ENCODE assay signal across 26 cellular contexts in the genomic region with DNA sequence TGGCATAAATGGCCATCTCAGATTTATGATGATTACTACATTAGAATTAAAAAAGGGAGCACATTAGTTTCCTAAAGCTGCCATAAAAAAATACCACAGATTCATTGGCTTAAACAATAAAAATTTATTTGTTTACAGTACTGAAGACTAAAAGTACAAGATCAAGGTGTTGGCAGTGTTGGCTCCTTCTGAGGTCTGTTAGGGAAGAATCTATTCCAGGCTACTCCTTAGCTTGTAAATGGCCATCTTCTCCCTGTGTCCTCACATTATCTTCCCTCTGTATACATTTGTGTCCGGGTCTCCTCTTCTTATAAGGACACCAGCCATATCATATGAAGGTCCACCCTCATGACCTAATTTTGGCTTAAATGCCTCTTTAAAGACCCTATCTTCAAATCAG.
"Had no signal": no experiment of that assay in that cellular context is flagged by ENCODE, and none has a peak within 500 bp of the region (broad histone marks: within the 10 kb centered on the region; RNA-seq: fewer than 3 reads in every experiment).

No MANE protein-coding gene starts in this region.

- H3K36me3 ChIP-seq: stomach, suprapubic skin, thoracic aorta, thyroid gland, tibial artery, tibial nerve, transverse colon, upper lobe of left lung, upper lobe of right lung, uterus, vagina had no signal

- H3K27ac ChIP-seq: stomach, suprapubic skin, testis, thoracic aorta, thyroid gland, tibial artery, tibial nerve, transverse colon, upper lobe of left lung, upper lobe of right lung, uterus, vagina had no signal

- ATAC-seq: stimulated activated effector memory CD8-positive, alpha-beta T cell treated with anti-CD3 and anti-CD28 coated beads, Interleukin-12 subunit alpha, Interleukin-12 subunit beta, amount 100 ng/mL, for 72 hours; stimulated activated memory B cell treated with anti-CD40 and anti-IgM and Interleukin-4, amounts not matched to agents 10 μg/mL and 1 μg/mL and 100 μg/mL, for 72 hours; stimulated activated naive B cell treated with anti-CD40 and anti-IgM and Interleukin-4, amounts not matched to agents 10 μg/mL and 1 μg/mL and 100 μg/mL, for 72 hours; stimulated activated naive CD8-positive, alpha-beta T cell treated with anti-CD3 and anti-CD28 coated beads, Interleukin-15, amount 100 ng/mL, for 72 hours; stimulated activated naive CD8-positive, alpha-beta T cell treated with anti-CD3 and anti-CD28 coated beads, Interleukin-15, Interleukin-2, amounts not matched to agents 100 U/mL and 50 U/mL, for 24 hours; upper lobe of right lung had no signal

- DNase-seq: stimulated activated CD4-positive, alpha-beta T cell treated with anti-CD3 and anti-CD28 coated beads, Interleukin-2, amount 100 ng/mL, for 48 hours; stimulated activated CD4-positive, alpha-beta T cell treated with anti-CD3 and anti-CD28 coated beads, Interleukin-4, amount 100 ng/mL, for 1 hour; stimulated activated CD4-positive, alpha-beta T cell treated with anti-CD3 and anti-CD28 coated beads, Interleukin-4, amount 100 ng/mL, for 24 hours; stimulated activated CD4-positive, alpha-beta T cell treated with anti-CD3 and anti-CD28 coated beads, Interleukin-4, amount 100 ng/mL, for 4 hours; stimulated activated CD8-positive, alpha-beta memory T cell treated with anti-CD3 and anti-CD28 coated beads, Interleukin-4, amount 100 ng/mL, for 48 hours; stimulated activated naive B cell treated with anti-CD40 and anti-IgM and Interleukin-4, amounts not matched to agents 10 μg/mL and 1 μg/mL and 100 μg/mL, for 72 hours; stimulated activated naive CD4-positive, alpha-beta T cell; stimulated activated naive CD4-positive, alpha-beta T cell treated with Interleukin-2 at 50 U/mL for 16 hours; stimulated activated naive CD8-positive, alpha-beta T cell treated with anti-CD3 and anti-CD28 coated beads, Interleukin-15, amount 100 ng/mL, for 72 hours; stimulated activated naive CD8-positive, alpha-beta T cell treated with anti-CD3 and anti-CD28 coated beads, Interleukin-15, Interleukin-2, amounts not matched to agents 100 U/mL and 50 U/mL, for 24 hours; stomach; substantia nigra; testis; thyroid gland; tibial artery; transverse colon; upper lobe of left lung; upper lobe of right lung; uterus had no signal

- H3K4me3 ChIP-seq: stomach, suprapubic skin, testis, thoracic aorta, thyroid gland, tibial artery, tibial nerve, transverse colon, upper lobe of left lung, upper lobe of right lung, uterus, vagina had no signal

- FAIRE-seq: urothelium cell line had no signal

- H3K27me3 ChIP-seq: stomach, suprapubic skin, testis, thyroid gland, tibial artery, tibial nerve, transverse colon, upper lobe of left lung, upper lobe of right lung, uterus, vagina had no signal

- H3K9me3 ChIP-seq: stomach, suprapubic skin, testis, thoracic aorta, thyroid gland, tibial artery, tibial nerve, transverse colon, upper lobe of left lung, upper lobe of right lung, uterus, vagina had no signal

- H3K4me1 ChIP-seq: stomach, suprapubic skin, testis, thyroid gland, tibial artery, tibial nerve, transverse colon, upper lobe of left lung, upper lobe of right lung, uterus, vagina had no signal
